In the genomic region with DNA sequence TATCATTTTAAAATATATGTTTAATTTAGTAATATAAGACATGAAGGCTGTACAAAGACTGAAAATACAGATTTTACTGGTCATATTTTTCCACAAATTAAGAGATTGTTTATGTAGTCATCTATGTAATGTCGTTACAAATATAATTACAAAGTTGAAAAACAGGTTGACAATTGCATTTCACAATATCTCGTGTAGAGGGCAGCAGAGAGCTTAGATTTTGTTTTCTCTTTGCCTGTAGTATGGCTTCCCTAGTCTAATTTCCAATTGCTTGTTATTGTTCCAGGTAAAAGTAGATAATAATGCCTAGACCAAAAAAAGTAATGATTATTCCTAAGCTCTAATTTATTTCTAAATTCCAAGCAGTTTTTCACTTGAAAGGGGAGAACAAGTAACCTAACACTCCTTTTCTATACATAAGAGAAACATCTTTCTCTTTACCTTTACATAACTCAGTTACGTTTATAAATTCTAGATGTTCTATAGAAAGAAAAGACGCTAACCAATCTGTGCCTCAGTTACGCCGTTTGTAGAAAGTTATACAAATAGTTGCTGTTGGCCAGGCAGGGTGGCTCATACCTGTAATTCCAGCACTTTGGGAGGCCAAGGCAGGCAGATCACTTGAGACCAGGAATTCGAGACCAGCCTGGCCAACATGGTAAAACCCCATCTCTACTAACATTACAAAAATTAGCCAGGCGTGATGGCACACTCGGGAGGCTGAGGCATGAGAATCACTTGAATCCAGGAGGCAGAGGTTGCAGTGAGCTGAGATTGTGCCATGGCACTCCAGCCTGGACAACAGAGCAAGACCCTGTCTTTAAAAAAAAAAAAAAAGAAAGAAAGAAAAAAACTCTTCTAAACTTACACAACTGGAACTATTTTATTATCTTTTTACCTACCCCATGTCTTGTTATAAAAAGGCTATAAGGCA, we compare ENCODE assay signal across 8 cellular contexts. TPM values are rescaled to one million over a fixed set of nuclear protein-coding genes. Genes with fewer than 3 reads are reported as not detected.
DNase-seq lines count a peak whose midpoint lies in the region; ATAC-seq and TF ChIP-seq lines count a peak whose summit lies in the region.

No MANE protein-coding gene starts in this region.

- peak; percentile 48 for DNase-seq in SIG-M5 treated with dmso at 0.1 percent for 504 hours (lab: John Stamatoyannopoulos, UW; ENCODE audit: unreplicated experiment)
- no peak for DNase-seq in SIG-M5 (lab: John Stamatoyannopoulos, UW)
- DNase-seq in KG1 (lab: John Stamatoyannopoulos, UW), result peak; percentile 41
- DNase-seq in epithelial cell of esophagus (ENCODE audit: low read depth), result peak; percentile 74

- H3K79me2 ChIP-seq in neural cell (replicated peaks; ENCODE audit: insufficient read depth, low read length), result no peaks in the 10 kb centered on the region

- H3K36me3 ChIP-seq in neural cell (ENCODE audit: insufficient read depth, low read length), result no peaks in the 10 kb centered on the region

- no peak for TF ChIP-seq EP300 in neural cell (conservative IDR thresholded peaks at IDR 0.05; ENCODE audit: poor library complexity, severe bottlenecking)

- no peak overlapping the region for H3K4me3 ChIP-seq in epithelial cell of esophagus (ENCODE audit: low read length)
- no peak overlapping the region for H3K4me3 ChIP-seq in neural cell (ENCODE audit: low read length)

- H2AFZ ChIP-seq in neural cell (ENCODE audit: low read depth, low read length), result no peak overlapping the region

- no peaks in the 10 kb centered on the region for H3K9me3 ChIP-seq in neural cell (ENCODE audit: low read length)

- peak; percentile 71; the same call in 2 of the 3 replicates for ATAC-seq in SK-N-SH treated with all-trans-retinoic acid at 6 μM for 48 hours
- ATAC-seq in HG03571 (IDR thresholded peaks at IDR 0.05; ENCODE audit: unreplicated experiment), result no peak
- ATAC-seq in GM18519 (IDR thresholded peaks at IDR 0.05; ENCODE audit: low FRiP score, unreplicated experiment), result no peak

- H3K27ac ChIP-seq in neural cell (ENCODE audit: low read length), result no peak overlapping the region

- H3K4me2 ChIP-seq in neural cell (ENCODE audit: low read length), result no peak overlapping the region

- no peaks in the 10 kb centered on the region for H3F3A ChIP-seq in neural cell (ENCODE audit: insufficient read depth, low read length, poor library complexity, severe bottlenecking)

- peak; percentile 84 for TF ChIP-seq RAD21 in neural cell (conservative IDR thresholded peaks at IDR 0.05)

- no peaks in the 10 kb centered on the region for H3K27me3 ChIP-seq in neural cell (ENCODE audit: insufficient read depth, low read depth, low read length)

- H4K20me1 ChIP-seq in neural cell (ENCODE audit: insufficient read depth), result no peaks in the 10 kb centered on the region

- no peak overlapping the region for H3K9ac ChIP-seq in neural cell (ENCODE audit: low read length)

- no peaks in the 10 kb centered on the region for H3K9me2 ChIP-seq in neural cell (ENCODE audit: insufficient read depth, low read length)

- peak; percentile 66 for TF ChIP-seq CTCF in epithelial cell of esophagus (IDR thresholded peaks at IDR 0.05; ENCODE audit: insufficient read depth, low read depth, low read length, missing control alignments)
- TF ChIP-seq CTCF in neural cell (IDR thresholded peaks at IDR 0.05; ENCODE audit: poor library complexity, severe bottlenecking), result peak; percentile 83

TF ChIP-seq in SK-N-SH treated with all-trans-retinoic acid at 6 μM for 48 hours, 23 proteins besides CTCF, POLR2A, EP300 and RAD21 (continues in another document):
- TF ChIP-seq ZNF8 (CRISPR knock-in tag; IDR thresholded peaks at IDR 0.05) (no peak), ARNTL (CRISPR knock-in tag; IDR thresholded peaks at IDR 0.05; ENCODE audit: borderline replicate concordance, low read depth) (no peak), ESRRG (CRISPR knock-in tag; IDR thresholded peaks at IDR 0.05) (no peak), TOX (CRISPR knock-in tag; IDR thresholded peaks at IDR 0.05; ENCODE audit: borderline replicate concordance) (no peak), PPARA (CRISPR knock-in tag; IDR thresholded peaks at IDR 0.05; ENCODE audit: borderline replicate concordance) (no peak), SNAI2 (CRISPR knock-in tag; IDR thresholded peaks at IDR 0.05) (no peak)
- TF ChIP-seq, protein P1, sequence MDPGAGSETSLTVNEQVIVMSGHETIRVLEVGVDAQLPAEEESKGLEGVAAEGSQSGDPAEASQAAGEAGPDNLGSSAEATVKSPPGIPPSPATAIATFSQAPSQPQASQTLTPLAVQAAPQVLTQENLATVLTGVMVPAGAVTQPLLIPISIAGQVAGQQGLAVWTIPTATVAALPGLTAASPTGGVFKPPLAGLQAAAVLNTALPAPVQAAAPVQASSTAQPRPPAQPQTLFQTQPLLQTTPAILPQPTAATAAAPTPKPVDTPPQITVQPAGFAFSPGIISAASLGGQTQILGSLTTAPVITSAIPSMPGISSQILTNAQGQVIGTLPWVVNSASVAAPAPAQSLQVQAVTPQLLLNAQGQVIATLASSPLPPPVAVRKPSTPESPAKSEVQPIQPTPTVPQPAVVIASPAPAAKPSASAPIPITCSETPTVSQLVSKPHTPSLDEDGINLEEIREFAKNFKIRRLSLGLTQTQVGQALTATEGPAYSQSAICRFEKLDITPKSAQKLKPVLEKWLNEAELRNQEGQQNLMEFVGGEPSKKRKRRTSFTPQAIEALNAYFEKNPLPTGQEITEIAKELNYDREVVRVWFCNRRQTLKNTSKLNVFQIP (CRISPR knock-in tag; IDR thresholded peaks at IDR 0.05; ENCODE audit: borderline replicate concordance, low read depth), result no peak
- TF ChIP-seq, protein P2, sequence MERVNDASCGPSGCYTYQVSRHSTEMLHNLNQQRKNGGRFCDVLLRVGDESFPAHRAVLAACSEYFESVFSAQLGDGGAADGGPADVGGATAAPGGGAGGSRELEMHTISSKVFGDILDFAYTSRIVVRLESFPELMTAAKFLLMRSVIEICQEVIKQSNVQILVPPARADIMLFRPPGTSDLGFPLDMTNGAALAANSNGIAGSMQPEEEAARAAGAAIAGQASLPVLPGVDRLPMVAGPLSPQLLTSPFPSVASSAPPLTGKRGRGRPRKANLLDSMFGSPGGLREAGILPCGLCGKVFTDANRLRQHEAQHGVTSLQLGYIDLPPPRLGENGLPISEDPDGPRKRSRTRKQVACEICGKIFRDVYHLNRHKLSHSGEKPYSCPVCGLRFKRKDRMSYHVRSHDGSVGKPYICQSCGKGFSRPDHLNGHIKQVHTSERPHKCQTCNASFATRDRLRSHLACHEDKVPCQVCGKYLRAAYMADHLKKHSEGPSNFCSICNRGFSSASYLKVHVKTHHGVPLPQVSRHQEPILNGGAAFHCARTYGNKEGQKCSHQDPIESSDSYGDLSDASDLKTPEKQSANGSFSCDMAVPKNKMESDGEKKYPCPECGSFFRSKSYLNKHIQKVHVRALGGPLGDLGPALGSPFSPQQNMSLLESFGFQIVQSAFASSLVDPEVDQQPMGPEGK (CRISPR knock-in tag; IDR thresholded peaks at IDR 0.05; ENCODE audit: borderline replicate concordance), result no peak

TF ChIP-seq in neural cell, 6 proteins besides CTCF, POLR2A, EP300 and RAD21:
- TF ChIP-seq SMC3 (conservative IDR thresholded peaks at IDR 0.05; ENCODE audit: poor library complexity) (peak; percentile 78), MXI1 (conservative IDR thresholded peaks at IDR 0.05; ENCODE audit: poor library complexity, severe bottlenecking) (no peak), TAF1 (IDR thresholded peaks at IDR 0.05; ENCODE audit: low read depth) (no peak)

RNA-seq across cellular contexts. Expression of a gene that starts 30.0 kb away (rescaled TPM):
- polyA plus RNA-seq in neural cell, result 6.2 and 8.0 TPM in 2 replicates
- 15.2 and 17.5 TPM in 2 replicates for polyA minus RNA-seq in neural cell

RNA-seq across cellular contexts. Expression of a gene that starts 37.7 kb away (rescaled TPM):
- polyA plus RNA-seq in neural cell, result not detected in 2 replicates
- polyA minus RNA-seq in neural cell, result not detected in 2 replicates

RNA-seq across cellular contexts. Expression of a gene that starts 57.0 kb away (rescaled TPM):
- polyA plus RNA-seq in neural cell, result not detected in 2 replicates
- polyA minus RNA-seq in neural cell, result not detected in 2 replicates
